30 cellular contexts compared by ENCODE assay signal in the genomic region with DNA sequence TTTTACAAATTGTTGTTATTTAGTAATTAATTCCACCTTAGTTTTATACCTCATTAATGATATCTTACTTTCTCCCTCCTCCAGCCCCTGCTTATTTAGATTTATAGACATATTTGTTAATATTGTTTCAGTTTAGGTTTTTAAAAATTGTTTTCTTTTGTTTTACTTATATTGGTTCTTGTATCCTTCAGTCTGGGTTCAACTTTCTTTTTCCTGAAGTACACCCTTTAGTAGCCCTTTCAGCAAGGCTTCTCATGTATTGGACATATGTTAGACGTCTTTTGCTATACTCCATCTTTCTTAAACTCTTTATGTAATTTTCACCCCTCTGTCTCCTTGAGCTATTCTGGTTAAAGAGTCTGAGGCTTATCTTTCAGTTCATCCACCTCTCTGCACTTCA.
"Had no signal": no experiment of that assay in that cellular context is flagged by ENCODE, and none has a peak within 500 bp of the region (broad histone marks: within the 10 kb centered on the region; RNA-seq: fewer than 3 reads in every experiment).

No MANE protein-coding gene starts in this region.

- H3K4me3 ChIP-seq: adrenal gland, ascending aorta, body of pancreas, breast epithelium, cardiac muscle cell had no signal

- H3K9me3 ChIP-seq: adrenal gland, ascending aorta, body of pancreas, breast epithelium had no signal

- H3K4me1 ChIP-seq: adrenal gland, ascending aorta, body of pancreas, breast epithelium had no signal

- H3K36me3 ChIP-seq: adrenal gland, ascending aorta, brain microvascular endothelial cell, breast epithelium, cardiac muscle cell had no signal

- H3K27ac ChIP-seq: adrenal gland, ascending aorta, body of pancreas, brain microvascular endothelial cell, breast epithelium, cardiac muscle cell had no signal

- DNase-seq: activated effector memory CD4-positive, alpha-beta T cell treated with anti-CD3 and anti-CD28 coated beads, Interleukin-2, amount 50 U/mL, for 16 hours; activated effector memory CD4-positive, alpha-beta T cell treated with Interleukin-2 at 50 U/mL for 16 hours; activated gamma-delta T cell; activated gamma-delta T cell treated with Interleukin-2 at 50 U/mL for 16 hours; activated naive CD4-positive, alpha-beta T cell; activated naive CD4-positive, alpha-beta T cell treated with anti-CD3 and anti-CD28 coated beads for 36 hours; activated naive CD4-positive, alpha-beta T cell treated with anti-CD3 and anti-CD28 coated beads, Interleukin-2, amount 10 ng/mL, durations not matched to agents 7 days and 5 days; activated naive CD4-positive, alpha-beta T cell treated with anti-CD3 and anti-CD28 coated beads, Interleukin-2, amount 50 U/mL, for 16 hours; activated naive CD4-positive, alpha-beta T cell treated with Interleukin-2 at 50 U/mL for 16 hours; activated naive CD8-positive, alpha-beta T cell treated with anti-CD3 and anti-CD28 coated beads for 36 hours; activated naive CD8-positive, alpha-beta T cell treated with anti-CD3 and anti-CD28 coated beads, Interleukin-2, amount 10 ng/mL, durations not matched to agents 7 days and 5 days; activated naive CD8-positive, alpha-beta T cell treated with anti-CD3 and anti-CD28 coated beads, Interleukin-2, amount 50 U/mL, for 24 hours; activated T-cell treated with anti-CD3 and anti-CD28 coated beads, Interleukin-2, amount 50 U/mL, for 1 hour; activated T-cell treated with anti-CD3 and anti-CD28 coated beads, Interleukin-2, amount 50 U/mL, for 24 hours; activated T-cell treated with anti-CD3 and anti-CD28 coated beads, Interleukin-2, amount 50 U/mL, for 4 hours; activated T-cell treated with anti-CD3 and anti-CD28 coated beads, Interleukin-2, amount 50 U/mL, for 48 hours; activated T-cell treated with anti-CD3 and anti-CD28 coated beads, Interleukin-2, amount 50 U/mL, for 72 hours; adrenal gland; amniotic stem cell; amygdala; anterior cingulate cortex; aorta; body of pancreas; brain microvascular endothelial cell; caudate nucleus; central memory CD4-positive, alpha-beta T cell; cerebellar nuclear complex had no signal
